Comparison of ENCODE assay signal across 24 cellular contexts in the genomic region with DNA sequence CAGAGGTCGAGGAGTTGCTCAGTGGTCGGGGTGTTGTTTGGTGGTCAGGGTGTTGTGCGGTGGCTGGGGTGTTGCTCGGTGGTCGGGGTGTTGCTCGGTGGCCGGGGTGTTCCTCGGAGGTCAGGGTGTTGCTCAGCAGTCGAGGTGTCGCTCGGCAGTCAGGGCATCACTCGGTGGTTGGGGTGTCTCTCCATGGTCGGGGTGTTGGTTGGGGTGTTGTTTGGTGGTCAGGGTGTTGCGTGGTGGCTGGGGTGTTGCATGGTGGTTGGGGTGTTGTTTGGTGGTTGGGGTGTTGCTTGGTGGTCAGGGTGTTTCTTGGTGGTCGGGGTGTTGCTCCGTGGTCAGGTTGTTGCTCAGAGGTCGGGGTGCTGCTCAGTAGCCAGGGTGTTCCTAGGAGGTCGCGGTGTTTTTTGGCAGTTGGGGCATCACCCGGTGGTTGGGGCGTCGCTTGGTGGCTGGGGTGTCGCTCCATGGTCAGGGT. TPM values are rescaled to one million over a fixed set of nuclear protein-coding genes. Genes with fewer than 3 reads are reported as not detected.
A peak's percentile ranks its signal among the peaks of the same experiment; 100 is the strongest.
DNase-seq lines count a peak whose midpoint lies in the region; ATAC-seq, FAIRE-seq and TF ChIP-seq lines count a peak whose summit lies in the region.
"Had no signal": no experiment of that assay in that cellular context is flagged by ENCODE, and none has a peak within 500 bp of the region (broad histone marks: within the 10 kb centered on the region; RNA-seq: fewer than 3 reads in every experiment).

No MANE protein-coding gene starts in this region.

- TF ChIP-seq CTCF in kidney (IDR thresholded peaks at IDR 0.05; ENCODE audit: borderline replicate concordance, extremely low read depth, insufficient read depth) (no peak), foreskin fibroblast (IDR thresholded peaks at IDR 0.05; ENCODE audit: low read depth, low read length) (no peak)

- no peaks in the 10 kb centered on the region for H3K9me3 Mint-ChIP-seq in activated naive CD4-positive, alpha-beta T cell treated with anti-CD3 and anti-CD28 coated beads, Interleukin-2, amount 50 U/mL, for 24 hours
- peaks cover 25% of the 10 kb centered on the region for H3K9me3 Mint-ChIP-seq in activated naive CD4-positive, alpha-beta T cell treated with anti-CD3 and anti-CD28 coated beads, Interleukin-2, amount 10 ng/mL, durations not matched to agents 7 days and 5 days
- peaks cover 12% of the 10 kb centered on the region for H3K9me3 Mint-ChIP-seq in stimulated activated effector memory CD8-positive, alpha-beta T cell treated with anti-CD3 and anti-CD28 coated beads, Interleukin-12 subunit alpha, Interleukin-12 subunit beta, amount 100 ng/mL, for 72 hours

- ATAC-seq in stimulated activated effector memory CD8-positive, alpha-beta T cell treated with anti-CD3 and anti-CD28 coated beads, Interleukin-12 subunit alpha, Interleukin-12 subunit beta, amount 100 ng/mL, for 72 hours = peak; percentile 71
- ATAC-seq in HG03342 (IDR thresholded peaks at IDR 0.05; ENCODE audit: unreplicated experiment) = no peak
- ATAC-seq: HCT116, heart right ventricle, pancreas, SK-N-SH treated with all-trans-retinoic acid at 6 μM for 48 hours had no signal

- intact Hi-C loops in kidney (cut with DNase I) = no loop called here

- no peak for FAIRE-seq in kidney (lab: Jason Lieb, UNC)
- FAIRE-seq: endothelial cell of umbilical vein, pancreas had no signal

- H3K27me3 Mint-ChIP-seq in activated naive CD4-positive, alpha-beta T cell treated with anti-CD3 and anti-CD28 coated beads, Interleukin-2, amount 50 U/mL, for 24 hours = peaks cover 2% of the 10 kb centered on the region
- peaks cover 1% of the 10 kb centered on the region for H3K27me3 Mint-ChIP-seq in activated naive CD4-positive, alpha-beta T cell treated with anti-CD3 and anti-CD28 coated beads, Interleukin-2, amount 10 ng/mL, durations not matched to agents 7 days and 5 days

- no peak for DNase-seq in activated naive CD4-positive, alpha-beta T cell treated with anti-CD3 and anti-CD28 coated beads, Interleukin-2, amount 10 ng/mL, durations not matched to agents 7 days and 5 days
- peak; percentile 56 for DNase-seq in activated gamma-delta T cell (lab: John Stamatoyannopoulos, UW)
- DNase-seq in kidney = peak; percentile 49
- no peak for DNase-seq in stimulated activated effector memory CD8-positive, alpha-beta T cell treated with anti-CD3 and anti-CD28 coated beads, Interleukin-12 subunit alpha, Interleukin-12 subunit beta, amount 100 ng/mL, for 72 hours (ENCODE audit: low spot score in 2 of 2)
- DNase-seq in foreskin fibroblast = no peak
- no peak for DNase-seq in SKM-1 (lab: John Stamatoyannopoulos, UW; ENCODE audit: unreplicated experiment)
- DNase-seq: activated effector memory CD4-positive, alpha-beta T cell treated with Interleukin-2 at 50 U/mL for 16 hours; anterior cingulate cortex; dermis blood vessel endothelial cell; naive B cell; right lobe of liver; T-helper 9 cell; testis had no signal

- no peaks in the 10 kb centered on the region for H3K36me3 ChIP-seq in kidney (ENCODE audit: control insufficient read depth in 1 of 2, insufficient read depth in 2 of 2, low read length in 2 of 2)
- H3K36me3 ChIP-seq: heart right ventricle, pancreas, right lobe of liver, vagina had no signal

- no peak overlapping the region for H3K9ac ChIP-seq in kidney (ENCODE audit: low read length in 2 of 2)

- H3K4me1 Mint-ChIP-seq in activated naive CD4-positive, alpha-beta T cell treated with anti-CD3 and anti-CD28 coated beads, Interleukin-2, amount 50 U/mL, for 24 hours = no peaks in the 10 kb centered on the region
- no peaks in the 10 kb centered on the region for H3K4me1 Mint-ChIP-seq in activated naive CD4-positive, alpha-beta T cell treated with anti-CD3 and anti-CD28 coated beads, Interleukin-2, amount 10 ng/mL, durations not matched to agents 7 days and 5 days
- H3K4me1 Mint-ChIP-seq in stimulated activated effector memory CD8-positive, alpha-beta T cell treated with anti-CD3 and anti-CD28 coated beads, Interleukin-12 subunit alpha, Interleukin-12 subunit beta, amount 100 ng/mL, for 72 hours = peaks cover 27% of the 10 kb centered on the region

- CTCF ChIA-PET in activated naive CD4-positive, alpha-beta T cell treated with anti-CD3 and anti-CD28 coated beads, Interleukin-2, amount 10 ng/mL, durations not matched to agents 7 days and 5 days (lab: Charles Lee) = no interaction called here

- H3K4me3 ChIP-seq in kidney (ENCODE audit: low read length in 2 of 2) = no peak overlapping the region
- no peak overlapping the region for H3K4me3 ChIP-seq in foreskin fibroblast (ENCODE audit: low read depth in 1 of 2, low read length in 2 of 2)
- H3K4me3 ChIP-seq: heart right ventricle, pancreas, right lobe of liver, testis, vagina had no signal

- peaks cover 2 to 7% of the 10 kb centered on the region in 2 donors for H3K9me3 ChIP-seq in kidney (ENCODE audit: control insufficient read depth in 1 of 2, low read length in 2 of 2)
- H3K9me3 ChIP-seq: pancreas, testis, vagina had no signal

- peak overlapping the region; percentile 90 for H3K27ac Mint-ChIP-seq in activated naive CD4-positive, alpha-beta T cell treated with anti-CD3 and anti-CD28 coated beads, Interleukin-2, amount 50 U/mL, for 24 hours
- no peak overlapping the region for H3K27ac Mint-ChIP-seq in activated naive CD4-positive, alpha-beta T cell treated with anti-CD3 and anti-CD28 coated beads, Interleukin-2, amount 10 ng/mL, durations not matched to agents 7 days and 5 days
- H3K27ac Mint-ChIP-seq in stimulated activated effector memory CD8-positive, alpha-beta T cell treated with anti-CD3 and anti-CD28 coated beads, Interleukin-12 subunit alpha, Interleukin-12 subunit beta, amount 100 ng/mL, for 72 hours = peak overlapping the region; percentile 96

- no peaks in the 10 kb centered on the region for H3K4me1 ChIP-seq in kidney (ENCODE audit: control insufficient read depth in 1 of 2, insufficient read depth in 1 of 2, low read depth in 1 of 2, low read length in 2 of 2)
- H3K4me1 ChIP-seq: heart right ventricle, pancreas, right lobe of liver, testis, vagina had no signal

- no peak overlapping the region for H3K4me3 Mint-ChIP-seq in activated naive CD4-positive, alpha-beta T cell treated with anti-CD3 and anti-CD28 coated beads, Interleukin-2, amount 50 U/mL, for 24 hours
- no peak overlapping the region for H3K4me3 Mint-ChIP-seq in activated naive CD4-positive, alpha-beta T cell treated with anti-CD3 and anti-CD28 coated beads, Interleukin-2, amount 10 ng/mL, durations not matched to agents 7 days and 5 days
- H3K4me3 Mint-ChIP-seq in stimulated activated effector memory CD8-positive, alpha-beta T cell treated with anti-CD3 and anti-CD28 coated beads, Interleukin-12 subunit alpha, Interleukin-12 subunit beta, amount 100 ng/mL, for 72 hours = peak overlapping the region; percentile 31

- no peak overlapping the region for H3K27ac ChIP-seq in kidney (ENCODE audit: low read depth in 2 of 2, low read length in 2 of 2)
- H3K27ac ChIP-seq: C4-2B, heart right ventricle, pancreas, right lobe of liver, testis, vagina had no signal

- no peaks in the 10 kb centered on the region for H3K36me3 Mint-ChIP-seq in activated naive CD4-positive, alpha-beta T cell treated with anti-CD3 and anti-CD28 coated beads, Interleukin-2, amount 50 U/mL, for 24 hours
- H3K36me3 Mint-ChIP-seq in activated naive CD4-positive, alpha-beta T cell treated with anti-CD3 and anti-CD28 coated beads, Interleukin-2, amount 10 ng/mL, durations not matched to agents 7 days and 5 days = peaks cover 3% of the 10 kb centered on the region
- H3K36me3 Mint-ChIP-seq in stimulated activated effector memory CD8-positive, alpha-beta T cell treated with anti-CD3 and anti-CD28 coated beads, Interleukin-12 subunit alpha, Interleukin-12 subunit beta, amount 100 ng/mL, for 72 hours = peaks cover 14% of the 10 kb centered on the region

RNA-seq across cellular contexts. Expression of a gene that starts 11.0 kb away (rescaled TPM):
- 11.6 TPM for total RNA-seq in kidney
- polyA plus RNA-seq in kidney (ENCODE audit: insufficient read depth, low read depth, low replicate concordance) = 11.9 TPM

RNA-seq across cellular contexts. Expression of a gene that starts 12.4 kb away (rescaled TPM):
- total RNA-seq in kidney = 2.3 TPM
- 0.84 TPM for polyA plus RNA-seq in kidney (ENCODE audit: insufficient read depth, low read depth, low replicate concordance)
- total RNA-seq: activated CD8-positive, alpha-beta memory T cell treated with anti-CD3 and anti-CD28 coated beads for 36 hours; dermis blood vessel endothelial cell; endothelial cell of umbilical vein; mesenteric fat pad; vagina had no signal
- polyA plus RNA-seq: endothelial cell of umbilical vein had no signal

RNA-seq across cellular contexts. Expression of a gene that starts 47.2 kb away (rescaled TPM):
- 22.1 TPM for total RNA-seq in kidney
- 30.4 TPM for polyA plus RNA-seq in kidney (ENCODE audit: insufficient read depth, low read depth, low replicate concordance)

RNA-seq across cellular contexts. Expression of a gene that starts 57.2 kb away (rescaled TPM):
- 7.0 TPM for total RNA-seq in kidney
- 1.5 TPM for polyA plus RNA-seq in kidney (ENCODE audit: insufficient read depth, low read depth, low replicate concordance)

Comparison
In these comparisons a context has a peak if more than half of its experiments do, and no peak if none do; other contexts are left out.
1. DNase-seq: peak in activated gamma-delta T cell (single experiment) and kidney (single experiment); none in activated naive CD4-positive, alpha-beta T cell treated with anti-CD3 and anti-CD28 coated beads, Interleukin-2, amount 10 ng/mL, durations not matched to agents 7 days and 5 days (single experiment), stimulated activated effector memory CD8-positive, alpha-beta T cell treated with anti-CD3 and anti-CD28 coated beads, Interleukin-12 subunit alpha, Interleukin-12 subunit beta, amount 100 ng/mL, for 72 hours (0 of 2), foreskin fibroblast (0 of 2) and SKM-1 (single experiment).